14 cellular contexts compared by ENCODE assay signal in genomic region chr11:86475027-86475426, GRCh38.
"Had no signal": no experiment of that assay in that cellular context is flagged by ENCODE, and none has a peak within 500 bp of the region (broad histone marks: within the 10 kb centered on the region; RNA-seq: fewer than 3 reads in every experiment).

No MANE protein-coding gene starts in this region.

- H3K4me1 ChIP-seq: colonic mucosa had no signal

- ATAC-seq: activated CD8-positive, alpha-beta T cell treated with anti-CD3 and anti-CD28 coated beads for 36 hours had no signal

- H3K36me3 ChIP-seq: cardiac muscle cell, colonic mucosa, transverse colon had no signal

- DNase-seq: activated CD8-positive, alpha-beta memory T cell treated with anti-CD3 and anti-CD28 coated beads, Interleukin-2, amount 50 U/mL, for 4 hours; activated CD8-positive, alpha-beta T cell treated with anti-CD3 and anti-CD28 coated beads for 36 hours; activated naive CD8-positive, alpha-beta T cell treated with anti-CD3 and anti-CD28 coated beads, Interleukin-2, amount 10 ng/mL, durations not matched to agents 7 days and 5 days; colonic mucosa; immature natural killer cell; mammary epithelial cell; nephron progenitor cell; T-helper 1 cell; transverse colon had no signal

- H3K9me3 ChIP-seq: colonic mucosa, transverse colon had no signal

- H3K4me3 ChIP-seq: cardiac muscle cell, colonic mucosa, SK-N-MC, skin epidermis, transverse colon had no signal

- FAIRE-seq: astrocyte had no signal

- H3K27me3 ChIP-seq: cardiac muscle cell, colonic mucosa, transverse colon had no signal

- H3K27ac ChIP-seq: cardiac muscle cell, colonic mucosa, SK-N-MC, VCaP had no signal
